Comparison of ENCODE assay signal across 8 cellular contexts in genomic region chr7:90596745-90597526, GRCh38. TPM values are rescaled to one million over a fixed set of nuclear protein-coding genes. Genes with fewer than 3 reads are reported as not detected.
A peak's percentile ranks its signal among the peaks of the same experiment; 100 is the strongest.
DNase-seq lines count a peak whose midpoint lies in the region; ATAC-seq and TF ChIP-seq lines count a peak whose summit lies in the region.

No MANE protein-coding gene starts in this region.

- H3K36me3 Mint-ChIP-seq in naive B cell: no peaks in the 10 kb centered on the region

- peak overlapping the region; percentile 76 for H3K4me3 ChIP-seq in epithelial cell of esophagus (ENCODE audit: low read length)

- ATAC-seq in GM18861 (IDR thresholded peaks at IDR 0.05; ENCODE audit: unreplicated experiment): peak; percentile 40
- peak; percentile 27 for ATAC-seq in HG03039 (IDR thresholded peaks at IDR 0.05; ENCODE audit: unreplicated experiment)
- peak in 1 of 2 donors; percentile 4 for ATAC-seq in naive B cell (ENCODE audit: low read depth in 2 of 2)
- ATAC-seq in HG02973 (IDR thresholded peaks at IDR 0.05; ENCODE audit: unreplicated experiment): no peak

- DNase-seq in epithelial cell of esophagus (ENCODE audit: low read depth) (peak; percentile 41), naive B cell (peak; percentile 6), NCI-H1436 treated with DMSO at 0.1 percent for 48 hours (lab: John Stamatoyannopoulos, UW) (no peak)

- no peaks in the 10 kb centered on the region for H3K27me3 Mint-ChIP-seq in naive B cell

- H3K4me3 Mint-ChIP-seq in naive B cell: peak overlapping the region; percentile 91 to 100 (median 98)

- H3K9me3 Mint-ChIP-seq in naive B cell: no peaks in the 10 kb centered on the region

- H3K27ac ChIP-seq in C4-2B: peak overlapping the region; percentile 81

- peaks cover 46 to 71% (median 70%) of the 10 kb centered on the region in 3 donors for H3K4me1 Mint-ChIP-seq in naive B cell

- no peak for TF ChIP-seq CTCF in C4-2B (conservative IDR thresholded peaks at IDR 0.05)
- no peak for TF ChIP-seq CTCF in epithelial cell of esophagus (IDR thresholded peaks at IDR 0.05; ENCODE audit: insufficient read depth, low read depth, low read length, missing control alignments)

- peak overlapping the region; percentile 96 to 99 (median 98) for H3K27ac Mint-ChIP-seq in naive B cell

TF ChIP-seq in PFSK-1, 5 proteins besides CTCF, POLR2A, EP300 and RAD21:
- peak; percentile 31; the same call in 1 of the 2 replicates for TF ChIP-seq SIN3A (IDR thresholded peaks at IDR 0.05; ENCODE audit: borderline replicate concordance, insufficient read depth, low read length)
- TF ChIP-seq, protein P1, sequence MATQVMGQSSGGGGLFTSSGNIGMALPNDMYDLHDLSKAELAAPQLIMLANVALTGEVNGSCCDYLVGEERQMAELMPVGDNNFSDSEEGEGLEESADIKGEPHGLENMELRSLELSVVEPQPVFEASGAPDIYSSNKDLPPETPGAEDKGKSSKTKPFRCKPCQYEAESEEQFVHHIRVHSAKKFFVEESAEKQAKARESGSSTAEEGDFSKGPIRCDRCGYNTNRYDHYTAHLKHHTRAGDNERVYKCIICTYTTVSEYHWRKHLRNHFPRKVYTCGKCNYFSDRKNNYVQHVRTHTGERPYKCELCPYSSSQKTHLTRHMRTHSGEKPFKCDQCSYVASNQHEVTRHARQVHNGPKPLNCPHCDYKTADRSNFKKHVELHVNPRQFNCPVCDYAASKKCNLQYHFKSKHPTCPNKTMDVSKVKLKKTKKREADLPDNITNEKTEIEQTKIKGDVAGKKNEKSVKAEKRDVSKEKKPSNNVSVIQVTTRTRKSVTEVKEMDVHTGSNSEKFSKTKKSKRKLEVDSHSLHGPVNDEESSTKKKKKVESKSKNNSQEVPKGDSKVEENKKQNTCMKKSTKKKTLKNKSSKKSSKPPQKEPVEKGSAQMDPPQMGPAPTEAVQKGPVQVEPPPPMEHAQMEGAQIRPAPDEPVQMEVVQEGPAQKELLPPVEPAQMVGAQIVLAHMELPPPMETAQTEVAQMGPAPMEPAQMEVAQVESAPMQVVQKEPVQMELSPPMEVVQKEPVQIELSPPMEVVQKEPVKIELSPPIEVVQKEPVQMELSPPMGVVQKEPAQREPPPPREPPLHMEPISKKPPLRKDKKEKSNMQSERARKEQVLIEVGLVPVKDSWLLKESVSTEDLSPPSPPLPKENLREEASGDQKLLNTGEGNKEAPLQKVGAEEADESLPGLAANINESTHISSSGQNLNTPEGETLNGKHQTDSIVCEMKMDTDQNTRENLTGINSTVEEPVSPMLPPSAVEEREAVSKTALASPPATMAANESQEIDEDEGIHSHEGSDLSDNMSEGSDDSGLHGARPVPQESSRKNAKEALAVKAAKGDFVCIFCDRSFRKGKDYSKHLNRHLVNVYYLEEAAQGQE (IDR thresholded peaks at IDR 0.05; ENCODE audit: insufficient read depth in 1 of 2, low read depth in 2 of 2, low read length in 2 of 2): no peak
- no peak for TF ChIP-seq TAF1 (IDR thresholded peaks at IDR 0.05; ENCODE audit: borderline replicate concordance, insufficient read depth, low read length)
- TF ChIP-seq FOXP2 (optimal IDR thresholded peaks at IDR 0.05; ENCODE audit: borderline replicate concordance, extremely low read depth, extremely low read length, insufficient read depth): no peak
- no peak for TF ChIP-seq POLR2AphosphoS5 (IDR thresholded peaks at IDR 0.05; ENCODE audit: low read depth, low read length)
TF ChIP-seq in PFSK-1: peak in this region for 1.

RNA-seq across cellular contexts. Expression of gene CDK14, which starts 0.8 kb away (rescaled TPM):
- polyA plus RNA-seq in PFSK-1 (2012; ENCODE audit: insufficient read length, low read depth): 9.2 TPM
- polyA plus RNA-seq in naive B cell (ENCODE audit: low read depth in 6 of 6): 10 to 100 TPM; 22.8 to 55.5 (median 42.3) TPM
